Comparison of ENCODE assay signal across 5 cellular contexts in genomic region chr11:65739022-65739421, GRCh38. TPM values are rescaled to one million over a fixed set of nuclear protein-coding genes. Genes with fewer than 3 reads are reported as not detected.
"Had no signal": no experiment of that assay in that cellular context is flagged by ENCODE, and none has a peak within 500 bp of the region (broad histone marks: within the 10 kb centered on the region; RNA-seq: fewer than 3 reads in every experiment).

No MANE protein-coding gene starts in this region.

- DNase-seq: H9, HCEC 1CT, IMR-90 had no signal

- ATAC-seq: GM23338, K562 had no signal

- H3K27ac Mint-ChIP-seq: GM23338, H9 had no signal

- H3K4me3 ChIP-seq: GM23338, K562 had no signal

- H3K4me1 Mint-ChIP-seq: GM23338, H9 had no signal

- H3K4me3 Mint-ChIP-seq: GM23338, H9 had no signal

RNA-seq across cellular contexts. Expression of gene OVOL1, which starts 47.8 kb away (rescaled TPM):
- total RNA-seq: IMR-90 had no signal
